Comparison of ENCODE assay signal across 1 cellular context in genomic region chr2:170679607-170680079, GRCh38.
TF ChIP-seq lines count a peak whose summit lies in the region.

No MANE protein-coding gene starts in this region.

TF ChIP-seq in GM23338, 12 proteins besides CTCF, POLR2A, EP300 and RAD21 (continued from another document):
- no peak for TF ChIP-seq ZNF462 (CRISPR knock-in tag; IDR thresholded peaks at IDR 0.05)
- TF ChIP-seq EZH2 (IDR thresholded peaks at IDR 0.05; ENCODE audit: low read depth, unreplicated experiment): no peak
- TF ChIP-seq ZNF114 (CRISPR knock-in tag; IDR thresholded peaks at IDR 0.05): no peak
- no peak for TF ChIP-seq NANOG (IDR thresholded peaks at IDR 0.05; ENCODE audit: borderline replicate concordance)
